15 cellular contexts compared by ENCODE assay signal in genomic region chr1:3032970-3033794, GRCh38. TPM values are rescaled to one million over a fixed set of nuclear protein-coding genes. Genes with fewer than 3 reads are reported as not detected.
A peak's percentile ranks its signal among the peaks of the same experiment; 100 is the strongest.
DNase-seq lines count a peak whose midpoint lies in the region; ATAC-seq, FAIRE-seq and TF ChIP-seq lines count a peak whose summit lies in the region.
"Had no signal": no experiment of that assay in that cellular context is flagged by ENCODE, and none has a peak within 500 bp of the region (broad histone marks: within the 10 kb centered on the region; RNA-seq: fewer than 3 reads in every experiment).

No MANE protein-coding gene starts in this region.

- H3K9me3 ChIP-seq in CD4-positive, alpha-beta T cell (ENCODE audit: control insufficient read depth, low read length) = no peaks in the 10 kb centered on the region
- no peaks in the 10 kb centered on the region for H3K9me3 ChIP-seq in spleen
- H3K9me3 ChIP-seq: right lobe of liver, SJSA1 had no signal

- peak; percentile 87 for ATAC-seq in CD4-positive, alpha-beta T cell (ENCODE audit: poor library complexity)
- peak; percentile 60 for ATAC-seq in activated CD4-positive, alpha-beta T cell treated with anti-CD3 and anti-CD28 coated beads for 36 hours
- no peak for ATAC-seq in HG03097 (IDR thresholded peaks at IDR 0.05; ENCODE audit: low FRiP score, unreplicated experiment)
- ATAC-seq: right lobe of liver, WTC11 had no signal

- DNase-seq in CD4-positive, alpha-beta T cell = peak; percentile 21 to 81 (median 44)
- DNase-seq in activated CD4-positive, alpha-beta T cell treated with anti-CD3 and anti-CD28 coated beads for 36 hours = peak; percentile 46
- DNase-seq in activated naive CD4-positive, alpha-beta T cell treated with anti-CD3 and anti-CD28 coated beads for 36 hours = peak; percentile 53
- DNase-seq in spleen (peak; percentile 53), NCI-H1930 (lab: John Stamatoyannopoulos, UW) (no peak), RCC 7860 (ENCODE audit: low spot score) (no peak), DMS53 treated with DMSO at 0.1 percent for 48 hours (lab: John Stamatoyannopoulos, UW; ENCODE audit: unreplicated experiment) (no peak)
- DNase-seq: EL; Kasumi-1; NK-92 treated with Interleukin-12 subunit alpha and Interleukin-12 subunit beta, amount 100 ng/mL, for 24 hours had no signal

- H3K27ac Mint-ChIP-seq in CD4-positive, alpha-beta T cell = peak overlapping the region; percentile 97
- H3K27ac Mint-ChIP-seq in activated CD4-positive, alpha-beta T cell treated with anti-CD3 and anti-CD28 coated beads for 36 hours = no peak overlapping the region
- no peak overlapping the region for H3K27ac Mint-ChIP-seq in activated naive CD4-positive, alpha-beta T cell treated with anti-CD3 and anti-CD28 coated beads for 36 hours
- H3K27ac Mint-ChIP-seq: stimulated activated naive CD8-positive, alpha-beta T cell treated with anti-CD3 and anti-CD28 coated beads, Interleukin-15, Interleukin-2, amounts not matched to agents 100 ng/mL and 50 ng/mL, for 24 hours; WTC11 had no signal

- TF ChIP-seq CTCF in CD4-positive, alpha-beta T cell (IDR thresholded peaks at IDR 0.05) = no peak
- no peak for TF ChIP-seq CTCF in spleen (IDR thresholded peaks at IDR 0.05 in 8 of 11, conservative IDR thresholded peaks at IDR 0.05 in 3 of 11)

- no peak for TF ChIP-seq POLR2A in spleen (IDR thresholded peaks at IDR 0.05)

- no peaks in the 10 kb centered on the region for H3K27me3 Mint-ChIP-seq in CD4-positive, alpha-beta T cell
- H3K27me3 Mint-ChIP-seq in activated CD4-positive, alpha-beta T cell treated with anti-CD3 and anti-CD28 coated beads for 36 hours = no peaks in the 10 kb centered on the region
- no peaks in the 10 kb centered on the region for H3K27me3 Mint-ChIP-seq in activated naive CD4-positive, alpha-beta T cell treated with anti-CD3 and anti-CD28 coated beads for 36 hours (ENCODE audit: low read depth)
- H3K27me3 Mint-ChIP-seq: stimulated activated naive CD8-positive, alpha-beta T cell treated with anti-CD3 and anti-CD28 coated beads, Interleukin-15, Interleukin-2, amounts not matched to agents 100 ng/mL and 50 ng/mL, for 24 hours had no signal

- intact Hi-C loops in CD4-positive, alpha-beta T cell (cut with DNase I, micrococcal nuclease) = no loop called here
- intact Hi-C loops in activated CD4-positive, alpha-beta T cell treated with anti-CD3 and anti-CD28 coated beads for 36 hours (cut with DNase I, micrococcal nuclease) = no loop called here
- intact Hi-C loops in activated naive CD4-positive, alpha-beta T cell treated with anti-CD3 and anti-CD28 coated beads for 36 hours (cut with micrococcal nuclease) = no loop called here
- intact Hi-C loops in spleen (cut with DNase I; ENCODE audit: low total_unique reads) = no loop called here

- 73 to 81% (median 79%) methylated on average over 26 of the region's 26 CpGs for WGBS in spleen, 5 donors

- H3K36me3 ChIP-seq in spleen = no peaks in the 10 kb centered on the region
- H3K36me3 ChIP-seq: right lobe of liver, SJSA1 had no signal

- H3K9me3 Mint-ChIP-seq in CD4-positive, alpha-beta T cell = no peaks in the 10 kb centered on the region
- H3K9me3 Mint-ChIP-seq in activated CD4-positive, alpha-beta T cell treated with anti-CD3 and anti-CD28 coated beads for 36 hours (ENCODE audit: low read depth) = no peaks in the 10 kb centered on the region
- H3K9me3 Mint-ChIP-seq in activated naive CD4-positive, alpha-beta T cell treated with anti-CD3 and anti-CD28 coated beads for 36 hours = no peaks in the 10 kb centered on the region
- H3K9me3 Mint-ChIP-seq: stimulated activated naive CD8-positive, alpha-beta T cell treated with anti-CD3 and anti-CD28 coated beads, Interleukin-15, Interleukin-2, amounts not matched to agents 100 ng/mL and 50 ng/mL, for 24 hours; WTC11 had no signal

- H3K4me3 Mint-ChIP-seq in CD4-positive, alpha-beta T cell = peak overlapping the region; percentile 81
- no peak overlapping the region for H3K4me3 Mint-ChIP-seq in activated CD4-positive, alpha-beta T cell treated with anti-CD3 and anti-CD28 coated beads for 36 hours
- H3K4me3 Mint-ChIP-seq in activated naive CD4-positive, alpha-beta T cell treated with anti-CD3 and anti-CD28 coated beads for 36 hours = no peak overlapping the region
- H3K4me3 Mint-ChIP-seq: stimulated activated naive CD8-positive, alpha-beta T cell treated with anti-CD3 and anti-CD28 coated beads, Interleukin-15, Interleukin-2, amounts not matched to agents 100 ng/mL and 50 ng/mL, for 24 hours; WTC11 had no signal

- H3K27me3 ChIP-seq in CD4-positive, alpha-beta T cell (ENCODE audit: control insufficient read depth, insufficient read depth, low read length) = no peaks in the 10 kb centered on the region
- H3K27me3 ChIP-seq in spleen (replicated peaks in 1 of 7) = peaks cover 0 to 66% (median 20%) of the 10 kb centered on the region in 7 donors
- H3K27me3 ChIP-seq: right lobe of liver had no signal

- CTCF ChIA-PET in CD4-positive, alpha-beta T cell (lab: Charles Lee) = no interaction called here
- CTCF ChIA-PET in activated CD4-positive, alpha-beta T cell treated with anti-CD3 and anti-CD28 coated beads for 36 hours (lab: Charles Lee) = no interaction called here
- CTCF ChIA-PET in activated naive CD4-positive, alpha-beta T cell treated with anti-CD3 and anti-CD28 coated beads for 36 hours (lab: Charles Lee) = no interaction called here

- no peaks in the 10 kb centered on the region for H3K36me3 Mint-ChIP-seq in CD4-positive, alpha-beta T cell (ENCODE audit: low read depth)
- no peaks in the 10 kb centered on the region for H3K36me3 Mint-ChIP-seq in activated CD4-positive, alpha-beta T cell treated with anti-CD3 and anti-CD28 coated beads for 36 hours (ENCODE audit: low read depth)
- no peaks in the 10 kb centered on the region for H3K36me3 Mint-ChIP-seq in activated naive CD4-positive, alpha-beta T cell treated with anti-CD3 and anti-CD28 coated beads for 36 hours (ENCODE audit: low read depth)
- H3K36me3 Mint-ChIP-seq: WTC11 had no signal

- no peak for FAIRE-seq in RCC 7860 (lab: Jason Lieb, UNC)

- H3K4me1 ChIP-seq in spleen = peaks cover 0 to 31% (median 4%) of the 10 kb centered on the region in 6 donors
- H3K4me1 ChIP-seq: right lobe of liver, SJSA1 had no signal

- no peak overlapping the region for H3K27ac ChIP-seq in CD4-positive, alpha-beta T cell (ENCODE audit: low read depth, low read length)
- no peak overlapping the region for H3K27ac ChIP-seq in spleen
- H3K27ac ChIP-seq: right lobe of liver, SJSA1 had no signal

- peaks cover 37% of the 10 kb centered on the region for H3K4me1 Mint-ChIP-seq in CD4-positive, alpha-beta T cell (ENCODE audit: low read depth)
- peaks cover 20% of the 10 kb centered on the region for H3K4me1 Mint-ChIP-seq in activated CD4-positive, alpha-beta T cell treated with anti-CD3 and anti-CD28 coated beads for 36 hours
- peaks cover 27% of the 10 kb centered on the region for H3K4me1 Mint-ChIP-seq in activated naive CD4-positive, alpha-beta T cell treated with anti-CD3 and anti-CD28 coated beads for 36 hours (ENCODE audit: low read depth)
- H3K4me1 Mint-ChIP-seq: WTC11 had no signal

- no peak overlapping the region for H3K4me3 ChIP-seq in spleen
- H3K4me3 ChIP-seq: right lobe of liver, SJSA1 had no signal

- POLR2A ChIA-PET in CD4-positive, alpha-beta T cell (lab: Charles Lee) = interaction anchor here (0.7 to 0.8 kb wide), 2 partner anchors 125 to 480 kb away, joined by 3 read pairs; no protein-coding TSS in a partner anchor
- POLR2A ChIA-PET in activated CD4-positive, alpha-beta T cell treated with anti-CD3 and anti-CD28 coated beads for 36 hours (lab: Charles Lee) = no interaction called here

RNA-seq across cellular contexts. Expression of gene ACTRT2, which starts 11.9 kb away (rescaled TPM):
- not detected for total RNA-seq in CD4-positive, alpha-beta T cell
- not detected for total RNA-seq in activated CD4-positive, alpha-beta T cell treated with anti-CD3 and anti-CD28 coated beads for 36 hours
- not detected for total RNA-seq in activated naive CD4-positive, alpha-beta T cell treated with anti-CD3 and anti-CD28 coated beads for 36 hours
- not detected for total RNA-seq in spleen
- not detected for polyA plus RNA-seq in spleen
- total RNA-seq: right lobe of liver, SJSA1, WTC11 had no signal

RNA-seq across cellular contexts. Expression of gene PRDM16, which starts 35.8 kb away (rescaled TPM):
- total RNA-seq in CD4-positive, alpha-beta T cell = not detected
- under 1 TPM in 1 of 2 experiments, not detected in 1; 0.32 TPM for total RNA-seq in activated CD4-positive, alpha-beta T cell treated with anti-CD3 and anti-CD28 coated beads for 36 hours
- total RNA-seq in activated naive CD4-positive, alpha-beta T cell treated with anti-CD3 and anti-CD28 coated beads for 36 hours = under 1 TPM; 0.05 to 0.20 TPM
- 1 to 10 TPM in 6 of 7 donors, under 1 TPM in 1; 0.51 to 3.2 (median 1.7) TPM for total RNA-seq in spleen
- under 1 TPM; 0.43 to 0.99 (median 0.44) TPM for polyA plus RNA-seq in spleen

Comparison
In these comparisons a context has a peak if more than half of its experiments do, and no peak if none do; other contexts are left out.
1. DNase-seq: peak in CD4-positive, alpha-beta T cell (10 of 10), activated CD4-positive, alpha-beta T cell treated with anti-CD3 and anti-CD28 coated beads for 36 hours (single experiment), activated naive CD4-positive, alpha-beta T cell treated with anti-CD3 and anti-CD28 coated beads for 36 hours (single experiment) and spleen (single experiment); none in NCI-H1930 (0 of 2), RCC 7860 (single experiment) and DMS53 treated with DMSO at 0.1 percent for 48 hours (single experiment).